Comparison of ENCODE assay signal across 15 cellular contexts in the genomic region with DNA sequence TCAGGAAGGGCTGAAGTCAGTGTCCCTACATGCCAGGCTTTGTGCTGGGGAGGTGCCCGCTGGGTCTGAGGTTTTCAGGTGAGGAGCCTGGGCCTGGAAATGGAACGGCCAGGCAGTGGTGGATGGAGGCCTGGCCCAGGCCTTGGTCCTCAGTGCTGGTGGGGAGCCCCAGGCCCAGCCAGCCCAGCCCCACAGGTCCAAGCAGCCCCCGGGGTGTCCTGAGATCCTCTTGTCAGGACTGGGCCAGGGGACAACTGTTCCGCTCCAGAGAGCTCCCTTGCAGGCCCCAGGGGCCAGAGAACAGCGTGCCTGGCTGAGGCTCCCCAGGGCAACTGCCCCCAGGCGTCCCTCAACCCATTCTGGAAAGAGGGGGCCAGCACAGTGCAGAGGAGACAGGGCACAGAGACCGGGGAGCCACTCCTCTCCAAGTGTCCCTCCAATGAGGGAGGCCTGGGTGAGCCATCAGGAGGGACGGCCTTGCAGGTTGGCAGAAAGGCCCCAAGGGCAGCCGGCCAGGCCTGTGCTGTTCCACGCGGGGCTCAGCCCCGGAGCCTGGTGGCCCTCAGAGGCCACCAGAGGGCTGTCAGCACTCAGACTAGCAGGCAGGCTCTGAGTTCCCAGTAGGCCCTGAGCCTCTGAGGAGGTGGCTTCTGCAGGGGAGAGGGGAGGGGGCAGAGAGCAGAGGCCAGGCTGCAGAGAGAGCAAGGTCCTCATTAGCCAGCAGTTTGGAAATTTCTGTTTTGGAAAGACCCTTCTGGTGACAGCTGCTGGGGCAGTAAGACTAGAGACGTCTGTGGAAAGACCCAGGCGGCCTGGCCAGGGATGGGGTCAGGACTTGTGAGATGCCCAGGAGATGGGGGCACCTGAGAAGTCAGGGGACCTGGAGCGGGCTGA. TPM values are rescaled to one million over a fixed set of nuclear protein-coding genes. Genes with fewer than 3 reads are reported as not detected.
DNase-seq lines count a peak whose midpoint lies in the region; ATAC-seq, FAIRE-seq and TF ChIP-seq lines count a peak whose summit lies in the region.
"Had no signal": no experiment of that assay in that cellular context is flagged by ENCODE, and none has a peak within 500 bp of the region (broad histone marks: within the 10 kb centered on the region; RNA-seq: fewer than 3 reads in every experiment).

No MANE protein-coding gene starts in this region.

- H4K91ac ChIP-seq in neuronal stem cell (ENCODE audit: low read depth, low read length, poor library complexity): no peak overlapping the region

- POLR2A ChIA-PET in WTC11 (lab: Charles Lee): no interaction called here

- no peak overlapping the region for H4K8ac ChIP-seq in neuronal stem cell (ENCODE audit: low read depth, low read length)

- CTCF ChIA-PET in WTC11 (lab: Charles Lee): interaction anchor here (0.7 to 2.0 kb wide), 2 partner anchors 14 to 54 kb away, joined by 3 to 4 read pairs; no protein-coding TSS in a partner anchor

- no CpG with 5 or more reads among the region's 15 CpGs for WGBS in neuronal stem cell (ENCODE audit: extremely low coverage in 2 of 2, insufficient read length in 2 of 2, insufficient replicate concordance in 1 of 2), 2 donors

- H3K27ac Mint-ChIP-seq in WTC11: no peak overlapping the region

- TF ChIP-seq CTCF in GM13977 (IDR thresholded peaks at IDR 0.05; ENCODE audit: extremely low read depth, insufficient read depth, missing control alignments) (no peak), WTC11 (IDR thresholded peaks at IDR 0.05) (no peak), left ventricle myocardium inferior (IDR thresholded peaks at IDR 0.05; ENCODE audit: borderline replicate concordance) (peak; percentile 23)

- intact Hi-C loops in left ventricle myocardium inferior (cut with micrococcal nuclease): no loop called here

- H3K4me1 ChIP-seq in left ventricle myocardium inferior (peaks cover 19% of the 10 kb centered on the region), neuronal stem cell (ENCODE audit: control insufficient read depth in 2 of 2, insufficient read depth in 1 of 2, low read depth in 1 of 2, low read length in 2 of 2) (peaks cover 0 to 2% of the 10 kb centered on the region in 2 donors)

- no peak overlapping the region for H2BK12ac ChIP-seq in neuronal stem cell (ENCODE audit: low read length)

- H3K27me3 Mint-ChIP-seq in WTC11 (ENCODE audit: low read depth): no peaks in the 10 kb centered on the region

- H3K4ac ChIP-seq in neuronal stem cell (ENCODE audit: low read length): no peak overlapping the region

- no peak overlapping the region for H3K9ac ChIP-seq in neuronal stem cell (ENCODE audit: low read depth, low read length, poor library complexity)

- H3K4me1 Mint-ChIP-seq in WTC11: no peaks in the 10 kb centered on the region

- H3K23ac ChIP-seq in neuronal stem cell (ENCODE audit: low read depth, low read length, poor library complexity): no peak overlapping the region

- peak overlapping the region; percentile 60 for H2BK5ac ChIP-seq in neuronal stem cell (ENCODE audit: low read length)

- H3K14ac ChIP-seq in neuronal stem cell (ENCODE audit: low read length): no peak overlapping the region

- no peak for TF ChIP-seq POLR2A in GM12892 (IDR thresholded peaks at IDR 0.05; ENCODE audit: low read depth, low read length)

- peak overlapping the region; percentile 81 for H2AK5ac ChIP-seq in neuronal stem cell (ENCODE audit: low read depth, low read length)

- peak overlapping the region; percentile 33 for H3K27ac ChIP-seq in left ventricle myocardium inferior (replicated peaks)
- H3K27ac ChIP-seq in neuronal stem cell (replicated peaks; ENCODE audit: low read length): no peak overlapping the region
- H3K27ac ChIP-seq: brain microvascular endothelial cell, tibial nerve had no signal

- FAIRE-seq in GM12892 (lab: Jason Lieb, UNC): no peak

- H3K18ac ChIP-seq in neuronal stem cell (ENCODE audit: low read length): no peak overlapping the region

- H2BK15ac ChIP-seq in neuronal stem cell (ENCODE audit: low read length): peak overlapping the region; percentile 15

- no peaks in the 10 kb centered on the region for H3K9me3 Mint-ChIP-seq in WTC11

- no peak overlapping the region for H3K4me2 ChIP-seq in neuronal stem cell (ENCODE audit: insufficient read depth, low read length, poor library complexity, severe bottlenecking)

- H3K4me3 ChIP-seq in left ventricle myocardium inferior (no peak overlapping the region), neuronal stem cell (ENCODE audit: low read length in 2 of 2) (no peak overlapping the region)
- H3K4me3 ChIP-seq: MG63, tibial nerve had no signal

- no peaks in the 10 kb centered on the region for H3K36me3 ChIP-seq in left ventricle myocardium inferior
- H3K36me3 ChIP-seq in neuronal stem cell (replicated peaks in 1 of 2; ENCODE audit: control insufficient read depth in 2 of 2, insufficient read depth in 2 of 2, low read length in 2 of 2): no peaks in the 10 kb centered on the region
- H3K36me3 ChIP-seq: brain microvascular endothelial cell, MG63, tibial nerve had no signal

- ATAC-seq in WTC11: peak; percentile 78

- peaks cover 19% of the 10 kb centered on the region for H3K27me3 ChIP-seq in left ventricle myocardium inferior (ENCODE audit: low read depth)
- peaks cover 0 to 36% (median 0%) of the 10 kb centered on the region in 3 experiments for H3K27me3 ChIP-seq in neuronal stem cell (ENCODE audit: control insufficient read depth in 3 of 3, insufficient read depth in 3 of 3, low read depth in 1 of 3, low read length in 3 of 3)
- H3K27me3 ChIP-seq: MG63, tibial nerve had no signal

- peaks cover 5% of the 10 kb centered on the region for H3K9me3 ChIP-seq in left ventricle myocardium inferior (replicated peaks)
- H3K9me3 ChIP-seq in neuronal stem cell (replicated peaks in 1 of 2; ENCODE audit: control insufficient read depth in 2 of 2, insufficient read depth in 1 of 2, low read depth in 1 of 2, low read length in 2 of 2): no peaks in the 10 kb centered on the region
- H3K9me3 ChIP-seq: MG63 had no signal

- no peaks in the 10 kb centered on the region for H3K79me1 ChIP-seq in neuronal stem cell (ENCODE audit: low read depth, low read length)

- no peaks in the 10 kb centered on the region for H3K36me3 Mint-ChIP-seq in WTC11

- in situ Hi-C loops in GM13977 (cut with MboI; ENCODE audit: low pct_unique_long_range_greater_than_20kb, low sequenced_read_pairs, unreplicated experiment): no loop called here

- no peak overlapping the region for H2BK120ac ChIP-seq in neuronal stem cell (ENCODE audit: low read depth, low read length)

- no peak overlapping the region for H2AFZ ChIP-seq in neuronal stem cell (ENCODE audit: low read length)

- no peak overlapping the region for H3K4me3 Mint-ChIP-seq in WTC11

- DNase-seq in GM13977 (ENCODE audit: low spot score) (peak; percentile 54), WTC11 (ENCODE audit: low spot score) (no peak), left ventricle myocardium inferior (peak; percentile 54), neuronal stem cell (ENCODE audit: low spot score) (no peak), NCI-H2029 treated with DMSO at 0.1 percent for 48 hours (lab: John Stamatoyannopoulos, UW) (no peak), NCI-H1694 (lab: John Stamatoyannopoulos, UW) (no peak), GM12892 (ENCODE audit: insufficient read length) (no peak), AG20443 (ENCODE audit: low spot score) (no peak)
- DNase-seq: brain microvascular endothelial cell, MG63, NCI-H2081 treated with DMSO at 0.1 percent for 48 hours, RPMI8226, T-helper 1 cell had no signal

TF ChIP-seq in WTC11, 78 proteins besides CTCF, POLR2A, EP300 and RAD21 (continues in another document):
- TF ChIP-seq, protein P1, sequence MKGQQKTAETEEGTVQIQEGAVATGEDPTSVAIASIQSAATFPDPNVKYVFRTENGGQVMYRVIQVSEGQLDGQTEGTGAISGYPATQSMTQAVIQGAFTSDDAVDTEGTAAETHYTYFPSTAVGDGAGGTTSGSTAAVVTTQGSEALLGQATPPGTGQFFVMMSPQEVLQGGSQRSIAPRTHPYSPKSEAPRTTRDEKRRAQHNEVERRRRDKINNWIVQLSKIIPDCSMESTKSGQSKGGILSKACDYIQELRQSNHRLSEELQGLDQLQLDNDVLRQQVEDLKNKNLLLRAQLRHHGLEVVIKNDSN (CRISPR knock-in tag; IDR thresholded peaks at IDR 0.05): no peak
- TF ChIP-seq PRRX2 (CRISPR knock-in tag; IDR thresholded peaks at IDR 0.05) (no peak), ZNF121 (CRISPR knock-in tag; IDR thresholded peaks at IDR 0.05) (no peak), ZNF232 (CRISPR knock-in tag; IDR thresholded peaks at IDR 0.05) (no peak), NFE2L1 (CRISPR knock-in tag; IDR thresholded peaks at IDR 0.05) (no peak), STAT6 (CRISPR knock-in tag; conservative IDR thresholded peaks at IDR 0.05; ENCODE audit: low read depth) (no peak), ZNF396 (CRISPR knock-in tag; IDR thresholded peaks at IDR 0.05; ENCODE audit: borderline replicate concordance) (no peak)

RNA-seq across cellular contexts. Expression of gene SNED1, which starts 29.4 kb away (rescaled TPM):
- total RNA-seq in WTC11 (2021) (2.5 to 3.2 TPM (median 2.7 TPM) in 3 replicates), left ventricle myocardium inferior (6.1 TPM)
- polyA plus RNA-seq in neuronal stem cell (2013, experiment 1 of 2): 0.14 TPM
- 0.04 TPM for polyA plus RNA-seq in neuronal stem cell (2013, experiment 2 of 2)
- 3.2 TPM for polyA plus RNA-seq in GM12892 (2012; ENCODE audit: missing spikeins)
- total RNA-seq: HT-29 had no signal

Comparison
In these comparisons a context has a peak if more than half of its experiments do, and no peak if none do; other contexts are left out.
1. DNase-seq: peak in GM13977 (single experiment) and left ventricle myocardium inferior (single experiment); none in WTC11 (single experiment), neuronal stem cell (single experiment), NCI-H2029 treated with DMSO at 0.1 percent for 48 hours (single experiment), NCI-H1694 (single experiment), GM12892 (single experiment) and AG20443 (single experiment).